In genomic region chr15:26670116-26670515, GRCh38 we compare ENCODE assay signal across 26 cellular contexts.
"Had no signal": no experiment of that assay in that cellular context is flagged by ENCODE, and none has a peak within 500 bp of the region (broad histone marks: within the 10 kb centered on the region; RNA-seq: fewer than 3 reads in every experiment).

No MANE protein-coding gene starts in this region.

- H3K36me3 ChIP-seq: esophagus squamous epithelium, heart right ventricle, lower lobe of right lung, ovary, right lobe of liver, stomach, thyroid gland, uterus had no signal

- DNase-seq: cortex of kidney; effector memory CD8-positive, alpha-beta T cell; erythroblast; esophagus squamous epithelium; foreskin melanocyte; glutamatergic neuron; heart right ventricle; hippocampal formation; left cardiac atrium; left ventricle myocardium superior; lower lobe of right lung; naive thymus-derived CD8-positive, alpha-beta T cell; nephron progenitor cell; occipital lobe; ovary; posterior cingulate gyrus; psoas muscle; right lobe of liver; small intestine; stimulated activated CD4-positive, alpha-beta T cell treated with anti-CD3 and anti-CD28 coated beads, Interleukin-15, amount 100 ng/mL, for 24 hours; stimulated activated CD4-positive, alpha-beta T cell treated with anti-CD3 and anti-CD28 coated beads, Interleukin-2, amount 100 ng/mL, for 48 hours; stimulated activated naive CD4-positive, alpha-beta T cell treated with Interleukin-2 at 50 U/mL for 16 hours; stomach; uterus had no signal

- H3K4me3 ChIP-seq: esophagus squamous epithelium, heart right ventricle, lower lobe of right lung, ovary, psoas muscle, right lobe of liver, thyroid gland, uterus had no signal

- H3K4me1 Mint-ChIP-seq: naive thymus-derived CD8-positive, alpha-beta T cell had no signal

- H3K36me3 Mint-ChIP-seq: type B pancreatic cell had no signal

- H3K9me3 Mint-ChIP-seq: nephron progenitor cell, type B pancreatic cell had no signal

- H3K27me3 Mint-ChIP-seq: effector memory CD8-positive, alpha-beta T cell; type B pancreatic cell had no signal

- H3K27me3 ChIP-seq: ovary, right lobe of liver, thyroid gland, uterus had no signal

- H3K27ac Mint-ChIP-seq: effector memory CD8-positive, alpha-beta T cell; naive thymus-derived CD8-positive, alpha-beta T cell; nephron progenitor cell; type B pancreatic cell had no signal

- H3K4me3 Mint-ChIP-seq: effector memory CD8-positive, alpha-beta T cell; naive thymus-derived CD8-positive, alpha-beta T cell; nephron progenitor cell; type B pancreatic cell had no signal

- ATAC-seq: effector memory CD8-positive, alpha-beta T cell; left cardiac atrium; left ventricle myocardium superior; naive thymus-derived CD8-positive, alpha-beta T cell had no signal
